ENCODE assay signal across 11 cellular contexts in the genomic region with DNA sequence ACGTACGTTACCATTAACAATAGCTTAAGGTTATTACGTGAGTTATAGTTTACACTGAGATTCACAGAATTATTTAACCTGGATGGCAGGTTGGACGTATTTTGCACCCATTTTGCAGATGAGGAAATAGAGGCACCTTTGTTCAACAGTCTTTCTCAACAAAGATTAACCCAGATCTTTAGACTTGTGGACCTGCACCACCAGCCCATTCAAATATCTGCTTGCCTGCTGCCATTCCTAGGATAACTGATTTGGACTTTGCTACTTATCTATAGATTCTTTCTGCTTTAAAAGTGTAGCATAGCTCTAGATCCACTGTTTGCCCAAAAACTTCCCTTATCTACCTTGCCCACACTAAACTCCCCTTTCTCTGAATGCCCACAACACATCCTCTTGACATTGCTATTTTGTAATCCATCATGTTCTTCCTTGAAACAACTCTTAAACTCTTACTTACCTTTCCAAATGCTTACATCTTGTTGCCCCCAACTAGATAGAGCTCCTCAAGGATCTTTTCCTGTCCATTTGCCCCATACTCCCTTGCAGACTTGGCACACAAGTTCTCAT. TPM values are rescaled to one million over a fixed set of nuclear protein-coding genes. Genes with fewer than 3 reads are reported as not detected.
DNase-seq lines count a peak whose midpoint lies in the region; ATAC-seq and TF ChIP-seq lines count a peak whose summit lies in the region.
"Had no signal": no experiment of that assay in that cellular context is flagged by ENCODE, and none has a peak within 500 bp of the region (broad histone marks: within the 10 kb centered on the region; RNA-seq: fewer than 3 reads in every experiment).

No MANE protein-coding gene starts in this region.

- H2AFZ ChIP-seq in SU-DHL-6 (ENCODE audit: low read depth, low read length, severe bottlenecking), result no peak overlapping the region

- H3K4me1 Mint-ChIP-seq in activated naive CD4-positive, alpha-beta T cell treated with anti-CD3 and anti-CD28 coated beads, Interleukin-2, amount 50 U/mL, for 24 hours, result peaks cover 70% of the 10 kb centered on the region

- H3K4me2 ChIP-seq in SU-DHL-6 (ENCODE audit: low read depth, low read length, poor library complexity, severe bottlenecking), result peak overlapping the region; percentile 59

- H3K27me3 Mint-ChIP-seq in activated naive CD4-positive, alpha-beta T cell treated with anti-CD3 and anti-CD28 coated beads, Interleukin-2, amount 50 U/mL, for 24 hours, result no peaks in the 10 kb centered on the region

- H3K9me2 ChIP-seq in SU-DHL-6 (replicated peaks; ENCODE audit: insufficient read depth, low read length), result no peaks in the 10 kb centered on the region

- BruUV-seq in A673 (replicated peaks; lab: Mats Ljungman, UMichigan), result no TSS peak

- WGBS in upper lobe of left lung, 2 donors, result 96 to 98% methylated on average over 4 of the region's 4 CpGs

- H3K4me1 ChIP-seq in upper lobe of left lung (peaks cover 7 to 20% (median 12%) of the 10 kb centered on the region in 4 donors), A673 (ENCODE audit: insufficient read depth, low read length, poor library complexity, severe bottlenecking) (no peaks in the 10 kb centered on the region)

- H3K27me3 ChIP-seq in SU-DHL-6 (ENCODE audit: low read length), result no peaks in the 10 kb centered on the region
- no peaks in the 10 kb centered on the region for H3K27me3 ChIP-seq in upper lobe of left lung
- peaks cover 4% of the 10 kb centered on the region for H3K27me3 ChIP-seq in A673 (replicated peaks; ENCODE audit: insufficient read depth, low read depth, low read length, poor library complexity)

- DNase-seq in activated naive CD4-positive, alpha-beta T cell treated with Interleukin-2 at 50 U/mL for 16 hours, result no peak
- DNase-seq in epithelial cell of prostate (ENCODE audit: low read depth, low spot score) (no peak), upper lobe of left lung (no peak), NCI-H2081 treated with DMSO at 0.1 percent for 48 hours (lab: John Stamatoyannopoulos, UW) (no peak), A673 (ENCODE audit: low spot score) (no peak)
- DNase-seq: cortex of kidney, glutamatergic neuron had no signal

- H3K4me3 ChIP-seq in SU-DHL-6 (ENCODE audit: insufficient read depth, low read length, poor library complexity, severe bottlenecking) (no peak overlapping the region), upper lobe of left lung (no peak overlapping the region), A673 (ENCODE audit: low read depth, low read length, poor library complexity, severe bottlenecking) (no peak overlapping the region)
- H3K4me3 ChIP-seq: lung had no signal

- H3K9ac ChIP-seq in SU-DHL-6 (ENCODE audit: low read length), result no peak overlapping the region

- H3K36me3 Mint-ChIP-seq in activated naive CD4-positive, alpha-beta T cell treated with anti-CD3 and anti-CD28 coated beads, Interleukin-2, amount 50 U/mL, for 24 hours, result no peaks in the 10 kb centered on the region

- POLR2A ChIA-PET in A673 (lab: Charles Lee; ENCODE audit: low non-redundant PET), result no interaction called here

- no peaks in the 10 kb centered on the region for H3F3A ChIP-seq in SU-DHL-6 (ENCODE audit: insufficient read depth)

- TF ChIP-seq POLR2A in upper lobe of left lung (IDR thresholded peaks at IDR 0.05), result no peak

- no peaks in the 10 kb centered on the region for H3K9me3 ChIP-seq in SU-DHL-6 (ENCODE audit: insufficient read depth, low read length)
- no peaks in the 10 kb centered on the region for H3K9me3 ChIP-seq in upper lobe of left lung
- no peaks in the 10 kb centered on the region for H3K9me3 ChIP-seq in A673 (ENCODE audit: low read depth, low read length, poor library complexity, severe bottlenecking)

- no peak for TF ChIP-seq EP300 in upper lobe of left lung (IDR thresholded peaks at IDR 0.05)

- CTCF ChIA-PET in A673 (lab: Charles Lee), result interaction anchor here (0.6 kb wide), 1 partner anchor 56 kb away, joined by 5 read pairs; no protein-coding TSS in a partner anchor

- ATAC-seq in upper lobe of left lung (ENCODE audit: low FRiP score in 2 of 2), result no peak
- ATAC-seq in esophagus mucosa, result no peak

- no peaks in the 10 kb centered on the region for H3K79me2 ChIP-seq in SU-DHL-6 (ENCODE audit: insufficient read depth, low read length)

- no peaks in the 10 kb centered on the region for H3K36me3 ChIP-seq in SU-DHL-6 (ENCODE audit: low read length)
- H3K36me3 ChIP-seq in upper lobe of left lung, result no peaks in the 10 kb centered on the region
- H3K36me3 ChIP-seq in A673 (ENCODE audit: insufficient read depth, low read length, poor library complexity, severe bottlenecking), result no peaks in the 10 kb centered on the region

- peak overlapping the region; percentile 89 for H3K27ac Mint-ChIP-seq in activated naive CD4-positive, alpha-beta T cell treated with anti-CD3 and anti-CD28 coated beads, Interleukin-2, amount 50 U/mL, for 24 hours

- no peak overlapping the region for H3K27ac ChIP-seq in SU-DHL-6 (ENCODE audit: low read depth, low read length)
- peak overlapping the region; percentile 91 for H3K27ac ChIP-seq in epithelial cell of prostate
- H3K27ac ChIP-seq in upper lobe of left lung, result peak overlapping the region; percentile 37 to 73 (median 60)
- no peak overlapping the region for H3K27ac ChIP-seq in A673 (ENCODE audit: low read depth, low read length, poor library complexity, severe bottlenecking)

- no peaks in the 10 kb centered on the region for H3K9me3 Mint-ChIP-seq in activated naive CD4-positive, alpha-beta T cell treated with anti-CD3 and anti-CD28 coated beads, Interleukin-2, amount 50 U/mL, for 24 hours

- TF ChIP-seq CTCF in SU-DHL-6 (IDR thresholded peaks at IDR 0.05; ENCODE audit: insufficient read depth, low read length, poor library complexity, severe bottlenecking), result no peak
- no peak for TF ChIP-seq CTCF in upper lobe of left lung (IDR thresholded peaks at IDR 0.05)
- TF ChIP-seq CTCF in A673 (conservative IDR thresholded peaks at IDR 0.05; ENCODE audit: low read depth, low read length), result no peak

- intact Hi-C loops in A673 (cut with micrococcal nuclease; ENCODE audit: unreplicated experiment), result no loop called here

- peak overlapping the region; percentile 69 for H3K4me3 Mint-ChIP-seq in activated naive CD4-positive, alpha-beta T cell treated with anti-CD3 and anti-CD28 coated beads, Interleukin-2, amount 50 U/mL, for 24 hours

- no peaks in the 10 kb centered on the region for H4K20me1 ChIP-seq in SU-DHL-6 (ENCODE audit: low read depth, low read length)

RNA-seq across cellular contexts. Expression of a gene that starts 56.4 kb away (rescaled TPM):
- total RNA-seq in upper lobe of left lung (10 to 100 TPM; 35.3 to 76.4 (median 52.2) TPM), esophagus mucosa (8.8 TPM), A673 (2021) (6.2 and 12.7 TPM in 2 replicates)

Comparison
In these comparisons a context has a peak if more than half of its experiments do, and no peak if none do; other contexts are left out.
1. H3K27ac ChIP-seq: peak in epithelial cell of prostate (single experiment) and upper lobe of left lung (4 of 4); none in SU-DHL-6 (single experiment) and A673 (single experiment).